ENCODE assay signal across 2 cellular contexts in the genomic region with DNA sequence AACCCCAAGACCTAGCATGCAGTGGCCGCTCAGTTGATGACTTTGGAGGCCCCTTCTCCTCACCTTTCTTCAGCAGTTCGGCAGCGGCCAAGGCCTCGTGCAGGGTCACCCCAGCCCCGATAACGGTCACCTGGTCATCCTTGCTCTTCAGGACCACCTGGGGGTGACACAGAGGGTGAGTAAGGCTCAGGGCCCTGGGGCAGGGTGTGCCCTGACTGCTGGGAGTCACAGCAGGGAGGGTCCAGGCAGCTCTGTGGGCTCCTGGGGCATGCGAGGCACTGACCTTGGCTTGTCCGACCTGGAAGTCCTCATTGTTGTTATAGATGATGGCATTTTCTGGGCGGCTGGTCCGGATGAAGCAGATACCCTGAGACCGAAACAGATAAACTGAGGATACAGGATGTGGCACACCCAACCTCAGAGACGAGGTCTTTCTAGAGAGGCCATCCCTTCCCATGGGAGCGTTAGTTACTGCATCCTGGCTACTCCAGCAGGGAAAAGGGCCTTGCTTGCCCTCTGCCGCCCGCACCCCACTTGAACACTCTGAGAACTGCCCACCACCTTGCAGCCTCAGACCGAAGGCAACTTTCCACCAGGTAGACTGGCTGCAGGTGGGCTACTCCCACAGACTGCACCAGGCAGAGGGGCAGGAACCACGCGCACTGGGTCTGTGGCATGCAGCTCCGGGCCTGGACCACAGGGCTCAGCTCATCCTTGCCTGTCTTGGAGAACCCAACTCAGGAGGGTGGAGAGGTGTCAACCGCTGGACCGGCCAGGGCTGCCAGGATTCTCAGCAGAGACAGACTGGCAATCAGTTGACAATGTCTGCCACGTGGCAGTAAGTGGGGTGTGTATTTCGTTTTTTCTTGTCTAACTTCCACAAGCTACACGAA.
TF ChIP-seq lines count a peak whose summit lies in the region.

No MANE protein-coding gene starts in this region.

TF ChIP-seq in K562, 482 proteins besides CTCF, POLR2A, EP300 and RAD21:
- TF ChIP-seq POLR2G (IDR thresholded peaks at IDR 0.05; ENCODE audit: low read depth, low read length) (peak; percentile 49; the same call in 1 of the 2 replicates), HDAC1 (IDR thresholded peaks at IDR 0.05) (no peak)

TF ChIP-seq in HepG2, 621 proteins besides CTCF, POLR2A, EP300 and RAD21:
- TF ChIP-seq ZNF354B (CRISPR knock-in tag; IDR thresholded peaks at IDR 0.05) (no peak), ZFP62 (CRISPR knock-in tag; IDR thresholded peaks at IDR 0.05) (no peak), ZNF619 (CRISPR knock-in tag; IDR thresholded peaks at IDR 0.05) (no peak), KLF12 (CRISPR knock-in tag; IDR thresholded peaks at IDR 0.05; ENCODE audit: borderline replicate concordance) (no peak), ZNF256 (CRISPR knock-in tag; conservative IDR thresholded peaks at IDR 0.05) (no peak), ZFP36 (IDR thresholded peaks at IDR 0.05; ENCODE audit: borderline replicate concordance, low read depth, low read length, partially characterized antibody) (no peak)
- TF ChIP-seq, protein P1, sequence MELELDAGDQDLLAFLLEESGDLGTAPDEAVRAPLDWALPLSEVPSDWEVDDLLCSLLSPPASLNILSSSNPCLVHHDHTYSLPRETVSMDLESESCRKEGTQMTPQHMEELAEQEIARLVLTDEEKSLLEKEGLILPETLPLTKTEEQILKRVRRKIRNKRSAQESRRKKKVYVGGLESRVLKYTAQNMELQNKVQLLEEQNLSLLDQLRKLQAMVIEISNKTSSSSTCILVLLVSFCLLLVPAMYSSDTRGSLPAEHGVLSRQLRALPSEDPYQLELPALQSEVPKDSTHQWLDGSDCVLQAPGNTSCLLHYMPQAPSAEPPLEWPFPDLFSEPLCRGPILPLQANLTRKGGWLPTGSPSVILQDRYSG (CRISPR knock-in tag; IDR thresholded peaks at IDR 0.05): no peak
- TF ChIP-seq, protein P2, sequence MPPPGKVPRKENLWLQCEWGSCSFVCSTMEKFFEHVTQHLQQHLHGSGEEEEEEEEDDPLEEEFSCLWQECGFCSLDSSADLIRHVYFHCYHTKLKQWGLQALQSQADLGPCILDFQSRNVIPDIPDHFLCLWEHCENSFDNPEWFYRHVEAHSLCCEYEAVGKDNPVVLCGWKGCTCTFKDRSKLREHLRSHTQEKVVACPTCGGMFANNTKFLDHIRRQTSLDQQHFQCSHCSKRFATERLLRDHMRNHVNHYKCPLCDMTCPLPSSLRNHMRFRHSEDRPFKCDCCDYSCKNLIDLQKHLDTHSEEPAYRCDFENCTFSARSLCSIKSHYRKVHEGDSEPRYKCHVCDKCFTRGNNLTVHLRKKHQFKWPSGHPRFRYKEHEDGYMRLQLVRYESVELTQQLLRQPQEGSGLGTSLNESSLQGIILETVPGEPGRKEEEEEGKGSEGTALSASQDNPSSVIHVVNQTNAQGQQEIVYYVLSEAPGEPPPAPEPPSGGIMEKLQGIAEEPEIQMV (CRISPR knock-in tag; IDR thresholded peaks at IDR 0.05; ENCODE audit: low read depth): no peak
- TF ChIP-seq, protein P3, sequence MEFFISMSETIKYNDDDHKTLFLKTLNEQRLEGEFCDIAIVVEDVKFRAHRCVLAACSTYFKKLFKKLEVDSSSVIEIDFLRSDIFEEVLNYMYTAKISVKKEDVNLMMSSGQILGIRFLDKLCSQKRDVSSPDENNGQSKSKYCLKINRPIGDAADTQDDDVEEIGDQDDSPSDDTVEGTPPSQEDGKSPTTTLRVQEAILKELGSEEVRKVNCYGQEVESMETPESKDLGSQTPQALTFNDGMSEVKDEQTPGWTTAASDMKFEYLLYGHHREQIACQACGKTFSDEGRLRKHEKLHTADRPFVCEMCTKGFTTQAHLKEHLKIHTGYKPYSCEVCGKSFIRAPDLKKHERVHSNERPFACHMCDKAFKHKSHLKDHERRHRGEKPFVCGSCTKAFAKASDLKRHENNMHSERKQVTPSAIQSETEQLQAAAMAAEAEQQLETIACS (CRISPR knock-in tag; IDR thresholded peaks at IDR 0.05): no peak
